Comparison of ENCODE assay signal across 13 cellular contexts in genomic region chr22:47177334-47177815, GRCh38.
"Had no signal": no experiment of that assay in that cellular context is flagged by ENCODE, and none has a peak within 500 bp of the region (broad histone marks: within the 10 kb centered on the region; RNA-seq: fewer than 3 reads in every experiment).

No MANE protein-coding gene starts in this region.

- H3K27me3 Mint-ChIP-seq: activated B cell treated with CpG ODN at 0.5 μM for 24 hours; central memory CD8-positive, alpha-beta T cell; T-helper 17 cell had no signal

- H3K4me3 Mint-ChIP-seq: activated B cell treated with CpG ODN at 0.5 μM for 24 hours; activated naive CD4-positive, alpha-beta T cell treated with anti-CD3 and anti-CD28 coated beads for 36 hours; activated T-cell treated with anti-CD3 and anti-CD28 coated beads, Interleukin-2, amount 50 U/mL, for 72 hours; central memory CD8-positive, alpha-beta T cell; nephron progenitor cell; T-helper 17 cell had no signal

- H3K4me3 ChIP-seq: body of pancreas, hepatocyte, skin epidermis, thyroid gland had no signal

- H3K27ac Mint-ChIP-seq: activated B cell treated with CpG ODN at 0.5 μM for 24 hours; activated naive CD4-positive, alpha-beta T cell treated with anti-CD3 and anti-CD28 coated beads for 36 hours; activated T-cell treated with anti-CD3 and anti-CD28 coated beads, Interleukin-2, amount 50 U/mL, for 72 hours; nephron progenitor cell; T-helper 17 cell had no signal

- DNase-seq: activated B cell treated with CpG ODN at 0.5 μM for 24 hours; activated CD4-positive, alpha-beta T cell treated with anti-CD3 and anti-CD28 coated beads, Interleukin-2, amount 50 U/mL, for 4 hours; activated naive CD4-positive, alpha-beta T cell treated with anti-CD3 and anti-CD28 coated beads for 36 hours; activated T-cell treated with anti-CD3 and anti-CD28 coated beads, Interleukin-2, amount 50 U/mL, for 72 hours; effector memory CD4-positive, alpha-beta T cell; nephron progenitor cell; thyroid gland had no signal

- H3K9me3 Mint-ChIP-seq: activated B cell treated with CpG ODN at 0.5 μM for 24 hours; central memory CD8-positive, alpha-beta T cell had no signal

- H3K4me1 ChIP-seq: body of pancreas had no signal

- H3K36me3 ChIP-seq: thyroid gland had no signal

- H3K79me2 ChIP-seq: hepatocyte had no signal

- H3K27ac ChIP-seq: body of pancreas, epithelial cell of prostate, hepatocyte, skin epidermis, thyroid gland had no signal

- ATAC-seq: activated T-cell treated with anti-CD3 and anti-CD28 coated beads, Interleukin-2, amount 50 U/mL, for 72 hours; body of pancreas; T-helper 17 cell had no signal

- H3K27me3 ChIP-seq: body of pancreas, hepatocyte, thyroid gland had no signal

- H3K4me2 ChIP-seq: hepatocyte had no signal

- H2AFZ ChIP-seq: hepatocyte had no signal

- H3K9me3 ChIP-seq: body of pancreas, thyroid gland had no signal

- H3K4me1 Mint-ChIP-seq: activated B cell treated with CpG ODN at 0.5 μM for 24 hours; central memory CD8-positive, alpha-beta T cell; nephron progenitor cell; T-helper 17 cell had no signal
